Comparison of ENCODE assay signal across 16 cellular contexts in the genomic region with DNA sequence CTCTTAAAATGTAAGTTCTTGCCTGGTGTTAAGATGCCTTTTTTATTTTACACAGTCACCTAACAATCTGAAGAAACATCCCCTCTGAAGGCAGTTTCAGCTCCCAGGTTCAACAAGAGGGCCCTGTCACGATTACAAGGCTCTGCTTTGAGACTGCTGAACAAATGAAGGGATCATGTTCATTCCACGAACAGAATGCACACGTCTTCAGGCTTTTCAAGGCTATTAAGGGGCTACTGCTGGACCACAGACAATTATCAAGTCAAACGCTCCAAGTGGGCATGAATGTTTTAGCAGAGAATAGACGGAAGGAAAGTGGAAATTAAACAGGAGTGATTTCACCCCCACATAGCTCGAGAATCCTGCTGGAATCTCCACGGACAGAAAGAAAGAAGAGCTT.
DNase-seq lines count a peak whose midpoint lies in the region; ATAC-seq, FAIRE-seq and TF ChIP-seq lines count a peak whose summit lies in the region.
"Had no signal": no experiment of that assay in that cellular context is flagged by ENCODE, and none has a peak within 500 bp of the region (broad histone marks: within the 10 kb centered on the region; RNA-seq: fewer than 3 reads in every experiment).

No MANE protein-coding gene starts in this region.

- in situ Hi-C loops in SK-MEL-5 (cut with HindIII; ENCODE audit: low pct_unique_long_range_greater_than_20kb, low sequenced_read_pairs), result no loop called here

- ATAC-seq in GM18498 (IDR thresholded peaks at IDR 0.05; ENCODE audit: unreplicated experiment) (no peak), GM18868 (IDR thresholded peaks at IDR 0.05; ENCODE audit: unreplicated experiment) (no peak)
- ATAC-seq: body of pancreas, Right ventricle myocardium inferior had no signal

- no peak for FAIRE-seq in endothelial cell of umbilical vein (lab: Jason Lieb, UNC)
- FAIRE-seq: GM18507 had no signal

- H3K4me1 ChIP-seq in endothelial cell of umbilical vein (ENCODE audit: control insufficient read depth, extremely low read depth, insufficient read depth, low read length) (peaks cover 8% of the 10 kb centered on the region), ovary (ENCODE audit: insufficient read depth) (peaks cover 9% of the 10 kb centered on the region), tibial artery (peaks cover 0 to 37% (median 19%) of the 10 kb centered on the region in 4 donors)
- H3K4me1 ChIP-seq: BE2C, body of pancreas had no signal

- H3K27ac ChIP-seq in endothelial cell of umbilical vein (ENCODE audit: insufficient read depth, low read depth, low read length) (no peak overlapping the region), ovary (peak overlapping the region; percentile 61 to 78), tibial artery (peak overlapping the region; percentile 81 to 89)

- H3K27me3 ChIP-seq in endothelial cell of umbilical vein (ENCODE audit: control insufficient read depth in 2 of 2, insufficient read depth in 2 of 2, low read length in 2 of 2) (peaks cover 0 to 2% of the 10 kb centered on the region in 2 experiments), ovary (no peaks in the 10 kb centered on the region), tibial artery (no peaks in the 10 kb centered on the region)
- H3K27me3 ChIP-seq: BE2C, body of pancreas had no signal

- no peak overlapping the region for H2AFZ ChIP-seq in endothelial cell of umbilical vein (ENCODE audit: low read depth, low read length)

- no peak overlapping the region for H3K4me2 ChIP-seq in endothelial cell of umbilical vein (ENCODE audit: insufficient read depth, low read length)

- H3K9ac ChIP-seq in endothelial cell of umbilical vein (replicated peaks; ENCODE audit: extremely low read depth, insufficient read depth, low read length), result no peak overlapping the region

- DNase-seq in SK-MEL-5 (ENCODE audit: low read depth, low spot score) (peak; percentile 70), endothelial cell of umbilical vein (ENCODE audit: low read depth, low spot score) (peak; percentile 6), ovary (no peak), tibial artery (no peak), glomerular visceral epithelial cell (ENCODE audit: extremely low spot score) (no peak)
- DNase-seq in activated CD4-positive, CD25-positive, alpha-beta regulatory T cell treated with anti-CD3 and anti-CD28 coated beads, Interleukin-2, amount 50 U/mL, for 72 hours, result no peak
- DNase-seq: activated naive CD4-positive, alpha-beta T cell; BE2C; body of pancreas; DMS153; effector memory CD4-positive, alpha-beta T cell; stimulated activated naive CD4-positive, alpha-beta T cell had no signal

- POLR2A ChIA-PET in endothelial cell of umbilical vein (lab: Charles Lee), result no interaction called here

- H3K9me3 ChIP-seq in endothelial cell of umbilical vein (replicated peaks; ENCODE audit: control insufficient read depth, insufficient read depth, low read length), result no peaks in the 10 kb centered on the region
- H3K9me3 ChIP-seq in ovary, result no peaks in the 10 kb centered on the region
- no peaks in the 10 kb centered on the region for H3K9me3 ChIP-seq in tibial artery
- H3K9me3 ChIP-seq: BE2C, body of pancreas had no signal

- no peak for TF ChIP-seq CTCF in endothelial cell of umbilical vein (IDR thresholded peaks at IDR 0.05; ENCODE audit: extremely low read depth in 1 of 2, insufficient read depth in 1 of 2, low read depth in 1 of 2, low read length in 2 of 2)
- no peak for TF ChIP-seq CTCF in ovary (IDR thresholded peaks at IDR 0.05)
- no peak for TF ChIP-seq CTCF in tibial artery (IDR thresholded peaks at IDR 0.05)

- no peaks in the 10 kb centered on the region for H3K9me1 ChIP-seq in endothelial cell of umbilical vein (replicated peaks; ENCODE audit: control insufficient read depth, extremely low read depth, insufficient read depth, low read length)

- CTCF ChIA-PET in endothelial cell of umbilical vein (lab: Charles Lee), result interaction anchor here (1.1 to 3.9 kb wide), 5 partner anchors 10 to 1553 kb away, joined by 3 to 33 read pairs (median 10); no protein-coding TSS in a partner anchor

- dilution Hi-C loops in endothelial cell of umbilical vein (cut with MboI; ENCODE audit: extremely low pct_ligation_motif_present, low sequenced_read_pairs), result no loop called here

- intact Hi-C loops in endothelial cell of umbilical vein (cut with micrococcal nuclease) (loop anchor here (10.0 kb wide), 1 partner anchor 1629 kb away; a partner anchor contains a TSS), ovary (cut with DNase I) (loop anchor here in 1 of 4 donors (5.0 kb wide), 1 partner anchor 143 kb away; no protein-coding TSS in a partner anchor), tibial artery (cut with DNase I; ENCODE audit: low total_unique reads) (no loop called here)

- WGBS in ovary, 3 donors, result 40 to 42% (median 40%) methylated on average over 7 of the region's 7 CpGs

- H3K79me2 ChIP-seq in endothelial cell of umbilical vein (ENCODE audit: control insufficient read depth, insufficient read depth, low read length), result no peaks in the 10 kb centered on the region

- TF ChIP-seq EP300 in ovary (IDR thresholded peaks at IDR 0.05), result no peak

- TF ChIP-seq POLR2A in endothelial cell of umbilical vein (IDR thresholded peaks at IDR 0.05; ENCODE audit: low read depth, low read length) (no peak), ovary (IDR thresholded peaks at IDR 0.05) (no peak)

- no peaks in the 10 kb centered on the region for H4K20me1 ChIP-seq in endothelial cell of umbilical vein (replicated peaks; ENCODE audit: control insufficient read depth, extremely low read depth, insufficient read depth, low read length)

- no peak overlapping the region for H3K4me3 ChIP-seq in endothelial cell of umbilical vein (replicated peaks in 1 of 3; ENCODE audit: insufficient read depth in 1 of 3, low read depth in 1 of 3, low read length in 3 of 3)
- no peak overlapping the region for H3K4me3 ChIP-seq in ovary
- H3K4me3 ChIP-seq in tibial artery, result no peak overlapping the region
- H3K4me3 ChIP-seq: body of pancreas had no signal

- no TSS peak for BruUV-seq in endothelial cell of umbilical vein (replicated peaks; lab: Mats Ljungman, UMichigan)

- H3K36me3 ChIP-seq in endothelial cell of umbilical vein (ENCODE audit: control insufficient read depth in 2 of 2, extremely low read depth in 1 of 2, insufficient read depth in 2 of 2, low read length in 2 of 2) (no peaks in the 10 kb centered on the region), ovary (no peaks in the 10 kb centered on the region), tibial artery (no peaks in the 10 kb centered on the region)
- H3K36me3 ChIP-seq: BE2C had no signal

TF ChIP-seq in endothelial cell of umbilical vein, 7 proteins besides CTCF, POLR2A, EP300 and RAD21:
- no peak for TF ChIP-seq MYC (IDR thresholded peaks at IDR 0.05; ENCODE audit: low read depth, low read length)
- TF ChIP-seq, protein P1, sequence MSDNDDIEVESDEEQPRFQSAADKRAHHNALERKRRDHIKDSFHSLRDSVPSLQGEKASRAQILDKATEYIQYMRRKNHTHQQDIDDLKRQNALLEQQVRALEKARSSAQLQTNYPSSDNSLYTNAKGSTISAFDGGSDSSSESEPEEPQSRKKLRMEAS (IDR thresholded peaks at IDR 0.05; ENCODE audit: insufficient read depth, insufficient read length), result no peak
- TF ChIP-seq EZH2 (IDR thresholded peaks at IDR 0.05; ENCODE audit: borderline replicate concordance, low read depth, low read length, severe bottlenecking), result no peak
- TF ChIP-seq GATA2 (IDR thresholded peaks at IDR 0.05; ENCODE audit: insufficient read depth, insufficient read length, low read depth, low read length), result no peak
- TF ChIP-seq FOS (IDR thresholded peaks at IDR 0.05; ENCODE audit: borderline replicate concordance, insufficient read depth, low read length), result no peak
- TF ChIP-seq JUN (IDR thresholded peaks at IDR 0.05; ENCODE audit: borderline replicate concordance, insufficient read depth, insufficient read length, low read depth), result no peak
- no peak for TF ChIP-seq POLR2AphosphoS5 (IDR thresholded peaks at IDR 0.05; ENCODE audit: insufficient read depth, low read depth, low read length)

Comparison
In these comparisons a context has a peak if more than half of its experiments do, and no peak if none do; other contexts are left out.
1. DNase-seq: peak in SK-MEL-5 (single experiment) and endothelial cell of umbilical vein (single experiment); none in ovary (0 of 5), tibial artery (0 of 2), glomerular visceral epithelial cell (single experiment) and activated CD4-positive, CD25-positive, alpha-beta regulatory T cell treated with anti-CD3 and anti-CD28 coated beads, Interleukin-2, amount 50 U/mL, for 72 hours (single experiment).